ENCODE assay signal across 8 cellular contexts in genomic region chr5:79133657-79134451, GRCh38. TPM values are rescaled to one million over a fixed set of nuclear protein-coding genes. Genes with fewer than 3 reads are reported as not detected.
DNase-seq lines count a peak whose midpoint lies in the region; ATAC-seq and TF ChIP-seq lines count a peak whose summit lies in the region.

No MANE protein-coding gene starts in this region.

- H3K4me1 ChIP-seq in duodenal mucosa (ENCODE audit: control insufficient read depth in 1 of 2, insufficient read depth in 2 of 2, low read length in 2 of 2): peaks cover 9 to 10% of the 10 kb centered on the region in 2 donors

- H3K4me3 ChIP-seq in H7 (ENCODE audit: insufficient read depth, low read depth, low read length) (peak overlapping the region; percentile 16; the same call in 1 of the 2 replicates), duodenal mucosa (ENCODE audit: low read depth in 1 of 2, low read length in 2 of 2) (peak overlapping the region; percentile 48 to 53), lower leg skin (ENCODE audit: low read depth, poor library complexity, severe bottlenecking) (no peak overlapping the region)

- no peak for TF ChIP-seq POLR2A in lower leg skin (IDR thresholded peaks at IDR 0.05)

- intact Hi-C loops in lower leg skin (cut with DNase I; ENCODE audit: low total_unique reads): loop anchor here (10.0 kb wide), 1 partner anchor 331 kb away; no protein-coding TSS in a partner anchor

- 7 to 9% methylated on average over 11 of the region's 11 CpGs for WGBS in lower leg skin, 2 donors

- H3K27me3 ChIP-seq in H7 (ENCODE audit: control insufficient read depth, insufficient read depth, low read length) (no peaks in the 10 kb centered on the region), duodenal mucosa (ENCODE audit: control insufficient read depth in 1 of 2, insufficient read depth in 2 of 2, low read length in 2 of 2) (no peaks in the 10 kb centered on the region)

- no peaks in the 10 kb centered on the region for H3K9me3 ChIP-seq in duodenal mucosa (ENCODE audit: control insufficient read depth in 1 of 2, low read length in 2 of 2)

- H3K9ac ChIP-seq in duodenal mucosa (ENCODE audit: low read depth in 1 of 2, low read length in 2 of 2): peak overlapping the region in 1 of 2 donors; percentile 35

- no peaks in the 10 kb centered on the region for H3K36me3 ChIP-seq in H7 (replicated peaks; ENCODE audit: control insufficient read depth, insufficient read depth, low read length)
- H3K36me3 ChIP-seq in duodenal mucosa (ENCODE audit: control insufficient read depth in 1 of 2, insufficient read depth in 2 of 2, low read length in 2 of 2): no peaks in the 10 kb centered on the region

- DNase-seq in AG09319 (ENCODE audit: extremely low read depth, low read depth) (peak; percentile 66), H7 (peak; percentile 39), NCI-H524 treated with DMSO at 0.1 percent for 48 hours (lab: John Stamatoyannopoulos, UW) (peak; percentile 40), lower leg skin (ENCODE audit: low spot score in 2 of 2) (peak; percentile 54 to 89)
- DNase-seq in activated CD4-positive, alpha-beta T cell treated with anti-CD3 and anti-CD28 coated beads, Interleukin-2, amount 50 U/mL, for 24 hours (ENCODE audit: low read depth in 1 of 2, low spot score in 1 of 2): peak; percentile 24 to 55
- peak; percentile 47 to 58 for DNase-seq in stimulated activated CD4-positive, alpha-beta T cell treated with anti-CD3 and anti-CD28 coated beads, Interleukin-4, amount 100 ng/mL, for 48 hours (ENCODE audit: low read depth in 2 of 2)

- TF ChIP-seq CTCF in AG09319 (IDR thresholded peaks at IDR 0.05; ENCODE audit: low read depth, low read length): peak; percentile 82
- peak in 1 of 3 donors; percentile 56 for TF ChIP-seq CTCF in lower leg skin (IDR thresholded peaks at IDR 0.05)

- no peak overlapping the region for H3K27ac ChIP-seq in duodenal mucosa (ENCODE audit: low read depth, low read length)

- no peak for ATAC-seq in GM21576 (IDR thresholded peaks at IDR 0.05; ENCODE audit: unreplicated experiment)

RNA-seq across cellular contexts. Expression of gene BHMT, which starts 22.2 kb away (rescaled TPM):
- 0.28 and 0.52 TPM in 2 replicates for total RNA-seq in H7 (2014; rRNA removed; shearing (Covaris generic))
- under 1 TPM in 1 of 4 donors, not detected in 3; 0.83 TPM for total RNA-seq in lower leg skin
